ENCODE assay signal across 9 cellular contexts in genomic region chr5:132865668-132866341, GRCh38. TPM values are rescaled to one million over a fixed set of nuclear protein-coding genes. Genes with fewer than 3 reads are reported as not detected.
DNase-seq lines count a peak whose midpoint lies in the region; ATAC-seq, FAIRE-seq and TF ChIP-seq lines count a peak whose summit lies in the region.
"Had no signal": no experiment of that assay in that cellular context is flagged by ENCODE, and none has a peak within 500 bp of the region (broad histone marks: within the 10 kb centered on the region; RNA-seq: fewer than 3 reads in every experiment).

No MANE protein-coding gene starts in this region.

- H3K36me3 ChIP-seq in BE2C (peaks cover 35% of the 10 kb centered on the region), H1 (ENCODE audit: control insufficient read depth in 2 of 4, insufficient read depth in 4 of 4, low read length in 3 of 4) (peaks cover 5 to 22% (median 14%) of the 10 kb centered on the region in 4 experiments; a peak in 5 of 8 replicates)

- H2AFZ ChIP-seq in H1 (ENCODE audit: low read length), result peak overlapping the region; percentile 37

- no peak for FAIRE-seq in H1 (lab: Jason Lieb, UNC)

- peak overlapping the region; percentile 100 for H3K4me3 Mint-ChIP-seq in nephron progenitor cell

- TF ChIP-seq POLR2A in NB4 (IDR thresholded peaks at IDR 0.05; ENCODE audit: extremely low read depth, insufficient read length), result no peak
- no peak for TF ChIP-seq POLR2A in H1 (IDR thresholded peaks at IDR 0.05; ENCODE audit: control extremely low read depth in 1 of 2, low read depth in 2 of 2, low read length in 2 of 2)

- H3K4me3 ChIP-seq in BE2C (ENCODE audit: low read depth, low read length), result peak overlapping the region; percentile 91
- peak overlapping the region; percentile 94 for H3K4me3 ChIP-seq in NB4 (ENCODE audit: low read depth, low read length)
- H3K4me3 ChIP-seq in H1 (ENCODE audit: extremely low read depth in 1 of 4, insufficient read depth in 2 of 4, low read depth in 3 of 4, low read length in 4 of 4), result peak overlapping the region; percentile 80 to 99 (median 88); a peak in 7 of 8 replicates

- H3K27me3 ChIP-seq in BE2C (no peaks in the 10 kb centered on the region), H1 (replicated peaks in 1 of 4; ENCODE audit: control insufficient read depth in 3 of 4, extremely low read depth in 1 of 4, insufficient read depth in 3 of 4, low read length in 3 of 4) (no peaks in the 10 kb centered on the region)

- no peak overlapping the region for H3K14ac ChIP-seq in H1 (ENCODE audit: insufficient read length)

- H3K79me2 ChIP-seq in H1 (ENCODE audit: control insufficient read depth in 1 of 2, insufficient read depth in 2 of 2, low read length in 2 of 2), result peaks cover 3 to 13% of the 10 kb centered on the region in 2 experiments; a peak in 2 of 4 replicates

- H3K56ac ChIP-seq in H1 (replicated peaks; ENCODE audit: insufficient read length, low read depth, low read length), result no peak overlapping the region

- H3K4me1 ChIP-seq in BE2C (peaks cover 3% of the 10 kb centered on the region; the same call in 1 of the 2 replicates), H1 (replicated peaks in 1 of 4; ENCODE audit: control insufficient read depth in 3 of 4, insufficient read depth in 4 of 4, low read length in 3 of 4) (peaks cover 4 to 7% (median 6%) of the 10 kb centered on the region in 4 experiments; a peak in 5 of 7 replicates)

- no peak overlapping the region; the same call in 1 of the 2 replicates for H3K18ac ChIP-seq in H1 (ENCODE audit: extremely low read depth, low read length)

- H4K8ac ChIP-seq in H1 (ENCODE audit: extremely low read depth, insufficient read depth, low read length), result peak overlapping the region; percentile 90

- peak overlapping the region in 3 of 4 experiments; percentile 22 to 69 (median 67); a peak in 5 of 7 replicates for H3K9ac ChIP-seq in H1 (replicated peaks in 1 of 4; ENCODE audit: extremely low read depth in 1 of 4, low read depth in 3 of 4, low read length in 3 of 4)

- H3K79me1 ChIP-seq in H1 (ENCODE audit: low read depth, low read length), result peaks cover 3% of the 10 kb centered on the region; the same call in 1 of the 2 replicates

- no peak for TF ChIP-seq EP300 in H1 (IDR thresholded peaks at IDR 0.05; ENCODE audit: borderline replicate concordance in 1 of 2, low read depth in 2 of 2, low read length in 2 of 2)

- H3K9me3 ChIP-seq in BE2C (no peaks in the 10 kb centered on the region), H1 (ENCODE audit: insufficient read depth in 2 of 2, low read depth in 1 of 2, low read length in 1 of 2) (no peaks in the 10 kb centered on the region)

- H2BK12ac ChIP-seq in H1 (ENCODE audit: low read depth, low read length), result 0 out of 2 replicates have a peak overlapping the region, but pooled peaks have one; percentile 2

- H3K4ac ChIP-seq in H1 (replicated peaks; ENCODE audit: insufficient read length, low read depth, low read length), result no peak overlapping the region

- no peak overlapping the region for H4K91ac ChIP-seq in H1 (replicated peaks; ENCODE audit: insufficient read length, low read length)

- peak overlapping the region; percentile 66; the same call in 1 of the 2 replicates for H2BK5ac ChIP-seq in H1 (ENCODE audit: low read depth, low read length)

- POLR2A ChIA-PET in H1 (lab: Charles Lee; ENCODE audit: partially characterized antibody), result interaction anchor here (0.6 to 4.3 kb wide), 18 partner anchors 9 to 572 kb away, joined by 3 to 32 read pairs (median 4); partner anchors contain the start of genes HSPA4, KIF3A, SHROOM1 and SLC22A4

- CTCF ChIA-PET in H1 (lab: Charles Lee; ENCODE audit: partially characterized antibody), result interaction anchor here (0.9 to 32.2 kb wide), 7 partner anchors 11 to 59 kb away, joined by 3 to 465 read pairs (median 6); partner anchors contain the start of gene SHROOM1

- no peak overlapping the region for H2BK15ac ChIP-seq in H1 (ENCODE audit: low read length)

- WGBS in H1 (ENCODE audit: extremely low coverage in 1 of 2, insufficient coverage in 1 of 2, insufficient read length in 1 of 2, insufficient replicate concordance in 2 of 2, low coverage in 1 of 2, low lambda C conversion rate in 2 of 2, missing lambda C conversion rate in 1 of 2), 2 experiments, result 42% methylated on average over 30 of the region's 30 CpGs; no CpG with 5 or more reads in 1 of the 2 experiments

- H3K27ac Mint-ChIP-seq in nephron progenitor cell, result peak overlapping the region; percentile 100

- H2AK5ac ChIP-seq in H1 (ENCODE audit: low read depth, low read length), result 0 out of 2 replicates have a peak overlapping the region, but pooled peaks have one; percentile 58

- H3K23ac ChIP-seq in H1 (ENCODE audit: insufficient read length), result no peak overlapping the region

- H2BK120ac ChIP-seq in H1 (replicated peaks; ENCODE audit: low read depth, low read length), result no peak overlapping the region

- peaks cover 18% of the 10 kb centered on the region for H3K36me3 Mint-ChIP-seq in nephron progenitor cell (ENCODE audit: low read depth)

- H2BK20ac ChIP-seq in H1 (ENCODE audit: low read length), result no peak overlapping the region

- peaks cover 18% of the 10 kb centered on the region for H3K27me3 Mint-ChIP-seq in nephron progenitor cell (ENCODE audit: low read depth, poor library complexity)

- H3K27ac ChIP-seq in H1 (ENCODE audit: low read depth, low read length), result peak overlapping the region; percentile 60; the same call in 1 of the 2 replicates

- H4K5ac ChIP-seq in H1 (ENCODE audit: insufficient read length, low read depth, low read length), result peak overlapping the region; percentile 23

- TF ChIP-seq CTCF in BE2C (IDR thresholded peaks at IDR 0.05; ENCODE audit: low read depth, low read length) (no peak), NB4 (IDR thresholded peaks at IDR 0.05; ENCODE audit: low read depth, low read length) (no peak), H1 (IDR thresholded peaks at IDR 0.05; ENCODE audit: control extremely low read depth in 1 of 3, insufficient read depth in 1 of 3, low read depth in 1 of 3, low read length in 3 of 3) (no peak), nephron progenitor cell (IDR thresholded peaks at IDR 0.05) (no peak)

- TF ChIP-seq RAD21 in H1 (IDR thresholded peaks at IDR 0.05 in 1 of 2, conservative IDR thresholded peaks at IDR 0.05 in 1 of 2; ENCODE audit: low read depth in 2 of 2, low read length in 2 of 2), result no peak

- no peaks in the 10 kb centered on the region for H3K9me3 Mint-ChIP-seq in nephron progenitor cell

- peak overlapping the region; percentile 81 to 85 for H3K4me2 ChIP-seq in H1 (ENCODE audit: insufficient read depth in 1 of 2, low read depth in 2 of 2, low read length in 2 of 2)

- H4K20me1 ChIP-seq in H1 (replicated peaks in 1 of 2; ENCODE audit: control insufficient read depth in 1 of 2, insufficient read depth in 2 of 2, low read length in 2 of 2), result peaks cover 0 to 2% of the 10 kb centered on the region in 2 experiments

- ATAC-seq in GM21423 (IDR thresholded peaks at IDR 0.05; ENCODE audit: unreplicated experiment), result peak; percentile 13

- H3K4me1 Mint-ChIP-seq in nephron progenitor cell, result peaks cover 27% of the 10 kb centered on the region

- DNase-seq in BE2C (no peak), NB4 (ENCODE audit: low read depth) (no peak), H1 (ENCODE audit: low read depth in 1 of 2, low spot score in 2 of 2) (no peak), nephron progenitor cell (no peak), kidney glomerular epithelial cell (lab: John Stamatoyannopoulos, UW) (no peak), SIG-M5 (lab: John Stamatoyannopoulos, UW) (no peak)
- no peak for DNase-seq in stimulated activated CD4-positive, alpha-beta T cell treated with anti-CD3 and anti-CD28 coated beads, Interleukin-15, amount 100 ng/mL, for 24 hours

- peaks cover 6% of the 10 kb centered on the region for H3K23me2 ChIP-seq in H1 (ENCODE audit: low read depth, low read length)

RNA-seq across cellular contexts. Expression of gene GDF9, which starts 0.5 kb away (rescaled TPM):
- polyA plus RNA-seq in BE2C (2012; ENCODE audit: insufficient read depth, insufficient read length, low read depth), result 3.0 TPM
- 0.34 TPM in 1 of 2 replicates, not detected in the other for total RNA-seq in H1 (2021; fragmentation: NEBNext Ultra II Directional; extraction: Animal tissue kit (Norgen Biotek cat#: 25700))
- 0.14 and 0.22 TPM in 2 replicates for polyA plus RNA-seq in H1 (2011; rRNA removed)
- polyA plus RNA-seq in H1 (2011; cell fraction: cytosol; rRNA removed), result 0.32 TPM
- polyA plus RNA-seq in H1 (2011; cell fraction: nucleus; rRNA removed), result 0.29 TPM
- polyA plus RNA-seq in H1 (2012, experiment 1 of 2), result 0.14 to 0.27 TPM (median 0.20 TPM) in 4 replicates
- not detected for polyA plus RNA-seq in H1 (2012, experiment 2 of 2)
- 0.20 TPM for polyA plus RNA-seq in H1 (2013, experiment 1 of 2)
- polyA plus RNA-seq in H1 (2013, experiment 2 of 2), result 0.35 TPM
- 0.19 and 0.88 TPM in 2 replicates for polyA minus RNA-seq in H1 (2011; rRNA and poly(A)+ RNA removed)
- not detected for polyA minus RNA-seq in H1 (2011; cell fraction: cytosol; rRNA and poly(A)+ RNA removed)
- 0.40 TPM for polyA minus RNA-seq in H1 (2011; cell fraction: nucleus; rRNA and poly(A)+ RNA removed)
- total RNA-seq: lung microvascular endothelial cell had no signal

RNA-seq across cellular contexts. Expression of gene UQCRQ, which starts 0.6 kb away (rescaled TPM):
- 803 TPM for polyA plus RNA-seq in BE2C (2012; ENCODE audit: insufficient read depth, insufficient read length, low read depth)
- total RNA-seq in H1 (2021; fragmentation: NEBNext Ultra II Directional; extraction: Animal tissue kit (Norgen Biotek cat#: 25700)), result 282 and 293 TPM in 2 replicates
- 177 and 195 TPM in 2 replicates for polyA plus RNA-seq in H1 (2011; rRNA removed)
- 180 TPM for polyA plus RNA-seq in H1 (2011; cell fraction: cytosol; rRNA removed)
- 145 TPM for polyA plus RNA-seq in H1 (2011; cell fraction: nucleus; rRNA removed)
- 223 to 374 TPM (median 268 TPM) in 4 replicates for polyA plus RNA-seq in H1 (2012, experiment 1 of 2)
- polyA plus RNA-seq in H1 (2012, experiment 2 of 2), result 178 TPM
- 550 TPM for polyA plus RNA-seq in H1 (2013, experiment 1 of 2)
- polyA plus RNA-seq in H1 (2013, experiment 2 of 2), result 597 TPM
- polyA minus RNA-seq in H1 (2011; rRNA and poly(A)+ RNA removed), result 18.8 and 18.9 TPM in 2 replicates
- 47.9 TPM for polyA minus RNA-seq in H1 (2011; cell fraction: cytosol; rRNA and poly(A)+ RNA removed)
- 51.4 TPM for polyA minus RNA-seq in H1 (2011; cell fraction: nucleus; rRNA and poly(A)+ RNA removed)

RNA-seq across cellular contexts. Expression of gene LEAP2, which starts 7.7 kb away (rescaled TPM):
- 7.5 TPM for polyA plus RNA-seq in BE2C (2012; ENCODE audit: insufficient read depth, insufficient read length, low read depth)
- total RNA-seq in H1 (2021; fragmentation: NEBNext Ultra II Directional; extraction: Animal tissue kit (Norgen Biotek cat#: 25700)), result 1.1 and 2.9 TPM in 2 replicates
- 1.4 and 1.8 TPM in 2 replicates for polyA plus RNA-seq in H1 (2011; rRNA removed)
- 2.4 TPM for polyA plus RNA-seq in H1 (2011; cell fraction: cytosol; rRNA removed)
- 3.5 TPM for polyA plus RNA-seq in H1 (2011; cell fraction: nucleus; rRNA removed)
- polyA plus RNA-seq in H1 (2012, experiment 1 of 2), result 1.8 to 3.9 TPM (median 1.9 TPM) in 4 replicates
- polyA plus RNA-seq in H1 (2012, experiment 2 of 2), result 0.29 TPM
- 2.4 TPM for polyA plus RNA-seq in H1 (2013, experiment 1 of 2)
- 2.4 TPM for polyA plus RNA-seq in H1 (2013, experiment 2 of 2)
- polyA minus RNA-seq in H1 (2011; rRNA and poly(A)+ RNA removed), result 1.7 TPM in 2 replicates
- 1.0 TPM for polyA minus RNA-seq in H1 (2011; cell fraction: cytosol; rRNA and poly(A)+ RNA removed)
- 2.0 TPM for polyA minus RNA-seq in H1 (2011; cell fraction: nucleus; rRNA and poly(A)+ RNA removed)

RNA-seq across cellular contexts. Expression of gene SHROOM1, which starts 35.4 kb away (rescaled TPM):
- polyA plus RNA-seq in BE2C (2012; ENCODE audit: insufficient read depth, insufficient read length, low read depth), result 1.9 TPM
- 5.2 and 5.7 TPM in 2 replicates for total RNA-seq in H1 (2021; fragmentation: NEBNext Ultra II Directional; extraction: Animal tissue kit (Norgen Biotek cat#: 25700))
- polyA plus RNA-seq in H1 (2011; rRNA removed), result 3.9 and 11.8 TPM in 2 replicates
- polyA plus RNA-seq in H1 (2011; cell fraction: cytosol; rRNA removed), result 7.3 TPM
- polyA plus RNA-seq in H1 (2011; cell fraction: nucleus; rRNA removed), result 9.6 TPM
- 1.7 to 4.7 TPM (median 4.3 TPM) in 4 replicates for polyA plus RNA-seq in H1 (2012, experiment 1 of 2)
- 1.8 TPM for polyA plus RNA-seq in H1 (2012, experiment 2 of 2)
- 2.9 TPM for polyA plus RNA-seq in H1 (2013, experiment 1 of 2)
- 2.5 TPM for polyA plus RNA-seq in H1 (2013, experiment 2 of 2)
- polyA minus RNA-seq in H1 (2011; rRNA and poly(A)+ RNA removed), result 1.4 and 7.3 TPM in 2 replicates
- 2.1 TPM for polyA minus RNA-seq in H1 (2011; cell fraction: cytosol; rRNA and poly(A)+ RNA removed)
- polyA minus RNA-seq in H1 (2011; cell fraction: nucleus; rRNA and poly(A)+ RNA removed), result 5.6 TPM

RNA-seq across cellular contexts. Expression of gene SOWAHA, which starts 52.7 kb away (rescaled TPM):
- not detected for polyA plus RNA-seq in BE2C (2012; ENCODE audit: insufficient read depth, insufficient read length, low read depth)
- 0.09 and 0.10 TPM in 2 replicates for total RNA-seq in H1 (2021; fragmentation: NEBNext Ultra II Directional; extraction: Animal tissue kit (Norgen Biotek cat#: 25700))
- polyA plus RNA-seq in H1 (2011; rRNA removed), result 0.11 and 0.17 TPM in 2 replicates
- 0.06 TPM for polyA plus RNA-seq in H1 (2011; cell fraction: cytosol; rRNA removed)
- polyA plus RNA-seq in H1 (2011; cell fraction: nucleus; rRNA removed), result 0.11 TPM
- 0.05 to 0.13 TPM in 2 of 4 replicates, not detected in the others for polyA plus RNA-seq in H1 (2012, experiment 1 of 2)
- not detected for polyA plus RNA-seq in H1 (2012, experiment 2 of 2)
- 0.06 TPM for polyA plus RNA-seq in H1 (2013, experiment 1 of 2)
- 0.06 TPM for polyA plus RNA-seq in H1 (2013, experiment 2 of 2)
- 0.06 TPM in 1 of 2 replicates, not detected in the other for polyA minus RNA-seq in H1 (2011; rRNA and poly(A)+ RNA removed)
- polyA minus RNA-seq in H1 (2011; cell fraction: cytosol; rRNA and poly(A)+ RNA removed), result not detected
- 0.20 TPM for polyA minus RNA-seq in H1 (2011; cell fraction: nucleus; rRNA and poly(A)+ RNA removed)
- total RNA-seq: lung microvascular endothelial cell had no signal
